1 cellular context compared by ENCODE assay signal in genomic region chr6:30164714-30165113, GRCh38.
TF ChIP-seq lines count a peak whose summit lies in the region.

No MANE protein-coding gene starts in this region.

TF ChIP-seq in HepG2, 621 proteins besides CTCF, POLR2A, EP300 and RAD21 (continued from another document):
- TF ChIP-seq ZBTB40 (IDR thresholded peaks at IDR 0.05) (no peak), ZBTB40 (CRISPR knock-in tag; IDR thresholded peaks at IDR 0.05) (no peak), ZBTB3 (CRISPR knock-in tag; IDR thresholded peaks at IDR 0.05; ENCODE audit: borderline replicate concordance, low read depth) (0 out of 2 replicates have a peak, but pooled peaks have one; percentile 6)
